ENCODE assay signal across 28 cellular contexts in genomic region chr3:141652349-141652748, GRCh38.
"Had no signal": no experiment of that assay in that cellular context is flagged by ENCODE, and none has a peak within 500 bp of the region (broad histone marks: within the 10 kb centered on the region; RNA-seq: fewer than 3 reads in every experiment).

No MANE protein-coding gene starts in this region.

- DNase-seq: heart left ventricle; hypothalamus; immature natural killer cell; kidney; left colon; left lung; lower lobe of right lung; mammary epithelial cell; mesenchymal stem cell; naive B cell; natural killer cell; nephron progenitor cell; ovary; retina; right cardiac atrium; stimulated activated CD4-positive, alpha-beta T cell treated with anti-CD3 and anti-CD28 coated beads, Interleukin-1b, Interleukin-23, amount 100 ng/mL, for 48 hours; stimulated activated CD4-positive, alpha-beta T cell treated with anti-CD3 and anti-CD28 coated beads, Interleukin-2, amount 100 ng/mL, for 48 hours; stimulated activated CD4-positive, alpha-beta T cell treated with anti-CD3 and anti-CD28 coated beads, Interleukin-4, amount 100 ng/mL, for 4 hours; stimulated activated CD8-positive, alpha-beta memory T cell treated with anti-CD3 and anti-CD28 coated beads, Interleukin-4, amount 100 ng/mL, for 48 hours; stimulated activated naive B cell treated with anti-CD40 and anti-IgM and Interleukin-4, amounts not matched to agents 10 μg/mL and 1 μg/mL and 100 μg/mL, for 72 hours; stimulated activated naive CD8-positive, alpha-beta T cell treated with anti-CD3 and anti-CD28 coated beads, Interleukin-15, Interleukin-2, amounts not matched to agents 100 U/mL and 50 U/mL, for 24 hours; stomach; tibial artery; upper lobe of left lung had no signal

- H2AFZ ChIP-seq: neural progenitor cell had no signal

- H3K4me2 ChIP-seq: neural progenitor cell, smooth muscle cell had no signal

- H3K4me3 ChIP-seq: heart left ventricle, left lung, lower lobe of right lung, neural progenitor cell, ovary, smooth muscle cell, stomach, thoracic aorta, tibial artery, upper lobe of left lung had no signal

- H3K4me1 ChIP-seq: heart left ventricle, left lung, lower lobe of right lung, neural progenitor cell, stomach, upper lobe of left lung had no signal

- H3K9me3 ChIP-seq: lower lobe of right lung, ovary, thoracic aorta, tibial artery, upper lobe of left lung had no signal

- H3K36me3 ChIP-seq: heart left ventricle, left lung, lower lobe of right lung, neural progenitor cell, ovary, stomach, thoracic aorta, tibial artery, upper lobe of left lung had no signal

- FAIRE-seq: islet of Langerhans, kidney had no signal

- H3K27me3 ChIP-seq: left lung, ovary, tibial artery, upper lobe of left lung had no signal

- H3K9ac ChIP-seq: neural progenitor cell had no signal

- H3K27ac ChIP-seq: left lung, lower lobe of right lung, neural progenitor cell, ovary, stomach, thoracic aorta, tibial artery, upper lobe of left lung had no signal

- ATAC-seq: heart left ventricle; left colon; left lung; lower lobe of right lung; natural killer cell; right cardiac atrium; stimulated activated naive B cell treated with anti-CD40 and anti-IgM and Interleukin-4, amounts not matched to agents 10 μg/mL and 1 μg/mL and 100 μg/mL, for 72 hours; stimulated activated naive CD8-positive, alpha-beta T cell treated with anti-CD3 and anti-CD28 coated beads, Interleukin-15, Interleukin-2, amounts not matched to agents 100 U/mL and 50 U/mL, for 24 hours had no signal
